Comparison of ENCODE assay signal across 8 cellular contexts in genomic region chr3:49019941-49020334, GRCh38. TPM values are rescaled to one million over a fixed set of nuclear protein-coding genes. Genes with fewer than 3 reads are reported as not detected.
A peak's percentile ranks its signal among the peaks of the same experiment; 100 is the strongest.
DNase-seq lines count a peak whose midpoint lies in the region; ATAC-seq, FAIRE-seq and TF ChIP-seq lines count a peak whose summit lies in the region.

No MANE protein-coding gene starts in this region.

- H3K9ac ChIP-seq in PC-3 (ENCODE audit: low read length): peak overlapping the region; percentile 96

- H3K4me2 ChIP-seq in PC-3 (ENCODE audit: low read length): peak overlapping the region; percentile 99

- no peaks in the 10 kb centered on the region for H3K9me2 ChIP-seq in PC-3 (replicated peaks; ENCODE audit: low read length)

- TF ChIP-seq EP300 in sigmoid colon (IDR thresholded peaks at IDR 0.05): no peak

- ATAC-seq in PC-3 (no peak), HG03280 (IDR thresholded peaks at IDR 0.05; ENCODE audit: unreplicated experiment) (no peak)

- H3K36me3 ChIP-seq in PC-3 (ENCODE audit: low read depth, low read length) (peaks cover 20% of the 10 kb centered on the region), sigmoid colon (peaks cover 4 to 37% (median 26%) of the 10 kb centered on the region in 4 donors)

- no peak overlapping the region for H2AFZ ChIP-seq in PC-3 (ENCODE audit: low read length)

- no peaks in the 10 kb centered on the region for H3F3A ChIP-seq in PC-3 (ENCODE audit: low read length, unreplicated experiment)

- H3K4me1 ChIP-seq in PC-3 (ENCODE audit: insufficient read depth, low read length) (peaks cover 39% of the 10 kb centered on the region; the same call in 1 of the 2 replicates), sigmoid colon (peaks cover 0 to 54% (median 46%) of the 10 kb centered on the region in 4 donors)

- POLR2A ChIA-PET in PC-3 (lab: Charles Lee; ENCODE audit: unreplicated experiment): interaction anchor here (0.7 to 3.8 kb wide), 3 partner anchors 10 to 570 kb away, joined by 3 to 51 read pairs (median 26); partner anchors contain the start of gene WDR6

- peak overlapping the region; percentile 95 for H3K27ac ChIP-seq in PC-3 (ENCODE audit: low read length)
- peak overlapping the region; percentile 99 to 100 (median 100) for H3K27ac ChIP-seq in sigmoid colon

- no peak for TF ChIP-seq POLR2A in sigmoid colon (IDR thresholded peaks at IDR 0.05)

- H3K79me2 ChIP-seq in PC-3 (ENCODE audit: low read length): peaks cover 50% of the 10 kb centered on the region

- TF ChIP-seq CTCF in PC-3 (conservative IDR thresholded peaks at IDR 0.05; ENCODE audit: low read depth, low read length) (no peak), epithelial cell of proximal tubule (conservative IDR thresholded peaks at IDR 0.05; ENCODE audit: low read depth, low read length) (no peak), sigmoid colon (IDR thresholded peaks at IDR 0.05) (no peak)

- H3K27me3 ChIP-seq in PC-3 (ENCODE audit: low read length) (no peaks in the 10 kb centered on the region), sigmoid colon (no peaks in the 10 kb centered on the region)

- no peaks in the 10 kb centered on the region for H4K20me1 ChIP-seq in PC-3 (ENCODE audit: low read length)

- BruUV-seq in PC-3 (replicated peaks; lab: Mats Ljungman, UMichigan): no TSS peak

- peak; percentile 37 for FAIRE-seq in GM19239 (lab: Jason Lieb, UNC)

- DNase-seq in GM19239 (ENCODE audit: insufficient read length, low spot score): no peak
- DNase-seq in PC-3: peak; percentile 49
- DNase-seq in epithelial cell of proximal tubule (ENCODE audit: low read depth): no peak
- DNase-seq in sigmoid colon: no peak
- no peak for DNase-seq in stimulated activated naive CD4-positive, alpha-beta T cell treated with Interleukin-2 at 50 U/mL for 16 hours (lab: John Stamatoyannopoulos, UW)
- no peak for DNase-seq in NCI-H2171 treated with DMSO at 0.1 percent for 48 hours (lab: John Stamatoyannopoulos, UW)
- no peak for DNase-seq in anterior cingulate cortex (lab: John Stamatoyannopoulos, UW)

- 13 to 43% methylated on average over 12 of the region's 12 CpGs for WGBS in sigmoid colon, 2 donors

- CTCF ChIA-PET in PC-3 (lab: Charles Lee): interaction anchor here (0.6 to 1.2 kb wide), 3 partner anchors 30 to 316 kb away, joined by 4 to 5 read pairs (median 4); partner anchors contain the start of gene P4HTM

- H3K9me3 ChIP-seq in PC-3 (ENCODE audit: low read length) (no peaks in the 10 kb centered on the region), sigmoid colon (no peaks in the 10 kb centered on the region)

- intact Hi-C loops in PC-3 (cut with micrococcal nuclease) (loop anchor here (5.0 kb wide), 1 partner anchor 72 kb away; the partner anchor contains the start of gene QRICH1), sigmoid colon (cut with DNase I) (loop anchor here (5.0 kb wide), 1 partner anchor 72 kb away; the partner anchor contains the start of gene QRICH1)

- H3K4me3 ChIP-seq in PC-3 (ENCODE audit: low read length) (peak overlapping the region; percentile 94), epithelial cell of proximal tubule (ENCODE audit: low read depth, low read length) (peak overlapping the region; percentile 92), sigmoid colon (peak overlapping the region in 3 of 4 donors; percentile 79 to 82 (median 82))

RNA-seq across cellular contexts. Expression of gene DALRD3, which starts 1.6 kb away (rescaled TPM):
- total RNA-seq in PC-3 (2014; rRNA removed) (37.2 and 43.3 TPM in 2 replicates), epithelial cell of proximal tubule (55.0 and 64.3 TPM in 2 replicates), sigmoid colon (10 to 100 TPM; 11.8 to 35.5 (median 19.5) TPM)
- polyA plus RNA-seq in sigmoid colon: 10 to 100 TPM; 14.3 to 26.3 (median 19.8) TPM

RNA-seq across cellular contexts. Expression of gene NDUFAF3, which starts 2.0 kb away (rescaled TPM):
- total RNA-seq in PC-3 (2014; rRNA removed) (191 and 211 TPM in 2 replicates), epithelial cell of proximal tubule (160 and 280 TPM in 2 replicates), sigmoid colon (100 to 1,000 TPM in 2 of 4 donors, 10 to 100 TPM in 2; 75.9 to 116 (median 94.9) TPM)
- polyA plus RNA-seq in sigmoid colon: 10 to 100 TPM; 62.8 to 85.9 (median 74.4) TPM

RNA-seq across cellular contexts. Expression of gene IMPDH2, which starts 9.3 kb away (rescaled TPM):
- total RNA-seq in PC-3 (2014; rRNA removed) (532 and 576 TPM in 2 replicates), epithelial cell of proximal tubule (253 and 258 TPM in 2 replicates), sigmoid colon (100 to 1,000 TPM in 2 of 4 donors, 10 to 100 TPM in 2; 91.1 to 126 (median 109) TPM)
- polyA plus RNA-seq in sigmoid colon: 100 to 1,000 TPM in 1 of 3 donors, 10 to 100 TPM in 2; 55.0 to 187 (median 93.1) TPM

RNA-seq across cellular contexts. Expression of gene WDR6, which starts 12.7 kb away (rescaled TPM):
- total RNA-seq in PC-3 (2014; rRNA removed) (92.7 and 117 TPM in 2 replicates), epithelial cell of proximal tubule (86.1 and 99.5 TPM in 2 replicates), sigmoid colon (100 to 1,000 TPM in 1 of 4 donors, 10 to 100 TPM in 3; 71.3 to 122 (median 93.5) TPM)
- polyA plus RNA-seq in sigmoid colon: 100 to 1,000 TPM in 1 of 3 donors, 10 to 100 TPM in 2; 21.0 to 124 (median 27.6) TPM

RNA-seq across cellular contexts. Expression of gene P4HTM, which starts 29.9 kb away (rescaled TPM):
- 44.5 and 50.1 TPM in 2 replicates for total RNA-seq in PC-3 (2014; rRNA removed)
- total RNA-seq in epithelial cell of proximal tubule: 17.1 and 23.2 TPM in 2 replicates
- total RNA-seq in sigmoid colon: 10 to 100 TPM; 30.9 to 41.3 (median 33.4) TPM
- polyA plus RNA-seq in sigmoid colon: 10 to 100 TPM in 1 of 3 donors, 1 to 10 TPM in 2; 5.4 to 28.9 (median 5.5) TPM
